In genomic region chr19:45074744-45075143, GRCh38 we compare ENCODE assay signal across 9 cellular contexts. TPM values are rescaled to one million over a fixed set of nuclear protein-coding genes. Genes with fewer than 3 reads are reported as not detected.
DNase-seq lines count a peak whose midpoint lies in the region; ATAC-seq and TF ChIP-seq lines count a peak whose summit lies in the region.
"Had no signal": no experiment of that assay in that cellular context is flagged by ENCODE, and none has a peak within 500 bp of the region (broad histone marks: within the 10 kb centered on the region; RNA-seq: fewer than 3 reads in every experiment).

No MANE protein-coding gene starts in this region.

- no peaks in the 10 kb centered on the region for H3K9me3 ChIP-seq in right atrium auricular region
- no peaks in the 10 kb centered on the region for H3K9me3 ChIP-seq in lower lobe of right lung
- H3K9me3 ChIP-seq in vagina = no peaks in the 10 kb centered on the region

- TF ChIP-seq CTCF in right atrium auricular region (IDR thresholded peaks at IDR 0.05) (no peak), lower lobe of right lung (IDR thresholded peaks at IDR 0.05) (no peak), vagina (IDR thresholded peaks at IDR 0.05) (no peak)

- peaks cover 22% of the 10 kb centered on the region for H3K4me1 Mint-ChIP-seq in activated naive CD8-positive, alpha-beta T cell treated with anti-CD3 and anti-CD28 coated beads, Interleukin-2, amount 10 ng/mL, durations not matched to agents 7 days and 5 days

- POLR2A ChIA-PET in activated naive CD8-positive, alpha-beta T cell treated with anti-CD3 and anti-CD28 coated beads, Interleukin-2, amount 10 ng/mL, durations not matched to agents 7 days and 5 days (lab: Charles Lee) = interaction anchor here (0.8 to 1.4 kb wide), 3 partner anchors 8 to 35 kb away, joined by 3 to 4 read pairs (median 4); partner anchors contain the start of gene CLASRP

- H3K27me3 ChIP-seq in right atrium auricular region (no peaks in the 10 kb centered on the region), lower lobe of right lung (ENCODE audit: low read depth) (no peaks in the 10 kb centered on the region), vagina (no peaks in the 10 kb centered on the region)

- H3K4me3 ChIP-seq in right atrium auricular region = peak overlapping the region in 1 of 2 donors; percentile 59
- H3K4me3 ChIP-seq in lower lobe of right lung = peak overlapping the region; percentile 76
- peak overlapping the region; percentile 56 to 63 for H3K4me3 ChIP-seq in vagina

- H3K36me3 Mint-ChIP-seq in activated naive CD8-positive, alpha-beta T cell treated with anti-CD3 and anti-CD28 coated beads, Interleukin-2, amount 10 ng/mL, durations not matched to agents 7 days and 5 days = peaks cover 1% of the 10 kb centered on the region

- peak overlapping the region; percentile 75 for H3K27ac Mint-ChIP-seq in activated naive CD8-positive, alpha-beta T cell treated with anti-CD3 and anti-CD28 coated beads, Interleukin-2, amount 10 ng/mL, durations not matched to agents 7 days and 5 days

- no peaks in the 10 kb centered on the region for H3K9me3 Mint-ChIP-seq in activated naive CD8-positive, alpha-beta T cell treated with anti-CD3 and anti-CD28 coated beads, Interleukin-2, amount 10 ng/mL, durations not matched to agents 7 days and 5 days

- peak overlapping the region; percentile 21 to 51 for H3K27ac ChIP-seq in right atrium auricular region
- H3K27ac ChIP-seq in lower lobe of right lung = peak overlapping the region; percentile 84
- peak overlapping the region; percentile 66 for H3K27ac ChIP-seq in vagina

- no peak for ATAC-seq in Right ventricle myocardium superior (ENCODE audit: poor library complexity)
- no peak for ATAC-seq in activated naive CD8-positive, alpha-beta T cell treated with anti-CD3 and anti-CD28 coated beads, Interleukin-2, amount 10 ng/mL, durations not matched to agents 7 days and 5 days (ENCODE audit: low read depth)
- no peak for ATAC-seq in lower lobe of right lung

- intact Hi-C loops in Right ventricle myocardium superior (cut with DNase I) = no loop called here
- intact Hi-C loops in lower lobe of right lung (cut with DNase I) = no loop called here
- intact Hi-C loops in vagina (cut with DNase I) = no loop called here
- intact Hi-C loops in cardiac septum (cut with DNase I) = loop anchor here (5.0 kb wide), 2 partner anchors 37 to 103 kb away; partner anchors contain the start of genes BLOC1S3, CLASRP and TRAPPC6A

- H3K27me3 Mint-ChIP-seq in activated naive CD8-positive, alpha-beta T cell treated with anti-CD3 and anti-CD28 coated beads, Interleukin-2, amount 10 ng/mL, durations not matched to agents 7 days and 5 days = no peaks in the 10 kb centered on the region

- H3K36me3 ChIP-seq in right atrium auricular region (peaks cover 19% of the 10 kb centered on the region), lower lobe of right lung (peaks cover 26% of the 10 kb centered on the region), vagina (peaks cover 7 to 24% of the 10 kb centered on the region in 2 donors)

- H3K4me3 Mint-ChIP-seq in activated naive CD8-positive, alpha-beta T cell treated with anti-CD3 and anti-CD28 coated beads, Interleukin-2, amount 10 ng/mL, durations not matched to agents 7 days and 5 days = peak overlapping the region; percentile 87

- peaks cover 0 to 33% of the 10 kb centered on the region in 2 donors for H3K4me1 ChIP-seq in right atrium auricular region
- H3K4me1 ChIP-seq in lower lobe of right lung = peaks cover 40% of the 10 kb centered on the region
- peaks cover 54% of the 10 kb centered on the region for H3K4me1 ChIP-seq in vagina

- DNase-seq in right atrium auricular region (ENCODE audit: low spot score) (no peak), Right ventricle myocardium superior (no peak), lower lobe of right lung (no peak), vagina (ENCODE audit: extremely low spot score in 2 of 2) (no peak), NCI-H1048 (lab: John Stamatoyannopoulos, UW) (no peak), cardiac septum (ENCODE audit: low spot score) (no peak)
- DNase-seq in activated naive CD8-positive, alpha-beta T cell treated with anti-CD3 and anti-CD28 coated beads, Interleukin-2, amount 10 ng/mL, durations not matched to agents 7 days and 5 days = no peak
- no peak for DNase-seq in activated CD8-positive, alpha-beta memory T cell treated with anti-CD3 and anti-CD28 coated beads, Interleukin-2, amount 50 U/mL, for 4 hours

- TF ChIP-seq POLR2A in vagina (IDR thresholded peaks at IDR 0.05) = no peak

RNA-seq across cellular contexts. Expression of gene ZNF296, which starts 1.5 kb away (rescaled TPM):
- total RNA-seq in right atrium auricular region = under 1 TPM in 1 of 2 donors, not detected in 1; 0.43 TPM
- total RNA-seq in Right ventricle myocardium superior = 0.32 TPM
- total RNA-seq in activated naive CD8-positive, alpha-beta T cell treated with anti-CD3 and anti-CD28 coated beads, Interleukin-2, amount 10 ng/mL, durations not matched to agents 7 days and 5 days = 1 to 10 TPM; 4.8 TPM
- 1.7 TPM for total RNA-seq in lower lobe of right lung
- 5.6 TPM for total RNA-seq in vagina
- total RNA-seq in cardiac septum = 0.13 TPM
- total RNA-seq: LHCN-M2 had no signal

RNA-seq across cellular contexts. Expression of gene GEMIN7, which starts 4.3 kb away (rescaled TPM):
- total RNA-seq in right atrium auricular region (10 to 100 TPM; 11.3 to 20.0 TPM), Right ventricle myocardium superior (14.7 TPM), lower lobe of right lung (16.1 TPM), vagina (42.0 TPM), cardiac septum (10.7 TPM)
- 10 to 100 TPM; 24.8 to 26.2 TPM for total RNA-seq in activated naive CD8-positive, alpha-beta T cell treated with anti-CD3 and anti-CD28 coated beads, Interleukin-2, amount 10 ng/mL, durations not matched to agents 7 days and 5 days

RNA-seq across cellular contexts. Expression of gene PPP1R37, which starts 18.2 kb away (rescaled TPM):
- total RNA-seq in right atrium auricular region (10 to 100 TPM; 21.7 to 22.9 TPM), Right ventricle myocardium superior (13.7 TPM), lower lobe of right lung (29.1 TPM), vagina (23.8 TPM), cardiac septum (18.6 TPM)
- 10 to 100 TPM; 29.5 to 31.9 TPM for total RNA-seq in activated naive CD8-positive, alpha-beta T cell treated with anti-CD3 and anti-CD28 coated beads, Interleukin-2, amount 10 ng/mL, durations not matched to agents 7 days and 5 days

RNA-seq across cellular contexts. Expression of gene CLASRP, which starts 35.9 kb away (rescaled TPM):
- total RNA-seq in right atrium auricular region (10 to 100 TPM; 29.6 to 31.3 TPM), Right ventricle myocardium superior (31.7 TPM), lower lobe of right lung (71.7 TPM), vagina (93.5 TPM), cardiac septum (45.6 TPM)
- 100 to 1,000 TPM; 128 to 129 TPM for total RNA-seq in activated naive CD8-positive, alpha-beta T cell treated with anti-CD3 and anti-CD28 coated beads, Interleukin-2, amount 10 ng/mL, durations not matched to agents 7 days and 5 days
